In genomic region chr4:86386201-86386600, GRCh38 we compare ENCODE assay signal across 32 cellular contexts. TPM values are rescaled to one million over a fixed set of nuclear protein-coding genes. Genes with fewer than 3 reads are reported as not detected.
"Had no signal": no experiment of that assay in that cellular context is flagged by ENCODE, and none has a peak within 500 bp of the region (broad histone marks: within the 10 kb centered on the region; RNA-seq: fewer than 3 reads in every experiment).

No MANE protein-coding gene starts in this region.

- H3K36me3 Mint-ChIP-seq: activated naive CD4-positive, alpha-beta T cell treated with anti-CD3 and anti-CD28 coated beads, Interleukin-2, amount 10 ng/mL, durations not matched to agents 7 days and 5 days; activated naive CD4-positive, alpha-beta T cell treated with anti-CD3 and anti-CD28 coated beads, Interleukin-2, amount 50 U/mL, for 72 hours; activated naive CD8-positive, alpha-beta T cell treated with anti-CD3 and anti-CD28 coated beads, Interleukin-2, amount 10 ng/mL, durations not matched to agents 7 days and 5 days; brain had no signal

- H3K9me3 Mint-ChIP-seq: activated CD4-positive, alpha-beta memory T cell treated with anti-CD3 and anti-CD28 coated beads, Interleukin-2, amount 10 ng/mL, durations not matched to agents 7 days and 5 days; activated CD4-positive, alpha-beta T cell treated with anti-CD3 and anti-CD28 coated beads, Interleukin-2, amount 10 ng/mL, durations not matched to agents 7 days and 5 days; activated naive CD4-positive, alpha-beta T cell treated with anti-CD3 and anti-CD28 coated beads, Interleukin-2, amount 10 ng/mL, durations not matched to agents 7 days and 5 days; activated naive CD8-positive, alpha-beta T cell treated with anti-CD3 and anti-CD28 coated beads, Interleukin-2, amount 10 ng/mL, durations not matched to agents 7 days and 5 days; activated T-cell treated with anti-CD3 and anti-CD28 coated beads, Interleukin-2, amount 50 U/mL, for 24 hours; activated T-cell treated with anti-CD3 and anti-CD28 coated beads, Interleukin-2, amount 50 U/mL, for 72 hours; T-helper 2 cell treated with Interferon-gamma antibody and Interleukin-4, amounts not matched to agents 5 μg/mL and 100 μg/mL, for 36 hours had no signal

- H3K36me3 ChIP-seq: ascending aorta, breast epithelium, cardiac muscle cell, colonic mucosa, esophagus muscularis mucosa, gastrocnemius medialis, heart left ventricle had no signal

- H3K4me1 Mint-ChIP-seq: activated CD4-positive, alpha-beta memory T cell treated with anti-CD3 and anti-CD28 coated beads, Interleukin-2, amount 10 ng/mL, durations not matched to agents 7 days and 5 days; activated CD4-positive, alpha-beta T cell treated with anti-CD3 and anti-CD28 coated beads, Interleukin-2, amount 10 ng/mL, durations not matched to agents 7 days and 5 days; activated naive CD4-positive, alpha-beta T cell treated with anti-CD3 and anti-CD28 coated beads, Interleukin-2, amount 10 ng/mL, durations not matched to agents 7 days and 5 days; activated naive CD8-positive, alpha-beta T cell treated with anti-CD3 and anti-CD28 coated beads, Interleukin-2, amount 10 ng/mL, durations not matched to agents 7 days and 5 days had no signal

- H3K9me3 ChIP-seq: ascending aorta, breast epithelium, colonic mucosa, esophagus muscularis mucosa, gastrocnemius medialis, heart left ventricle had no signal

- H3K4me3 Mint-ChIP-seq: activated CD4-positive, alpha-beta memory T cell treated with anti-CD3 and anti-CD28 coated beads, Interleukin-2, amount 10 ng/mL, durations not matched to agents 7 days and 5 days; activated CD4-positive, alpha-beta T cell treated with anti-CD3 and anti-CD28 coated beads, Interleukin-2, amount 10 ng/mL, durations not matched to agents 7 days and 5 days; activated naive CD4-positive, alpha-beta T cell treated with anti-CD3 and anti-CD28 coated beads, Interleukin-2, amount 10 ng/mL, durations not matched to agents 7 days and 5 days; activated naive CD8-positive, alpha-beta T cell treated with anti-CD3 and anti-CD28 coated beads, Interleukin-2, amount 10 ng/mL, durations not matched to agents 7 days and 5 days; activated T-cell treated with anti-CD3 and anti-CD28 coated beads, Interleukin-2, amount 50 U/mL, for 24 hours; activated T-cell treated with anti-CD3 and anti-CD28 coated beads, Interleukin-2, amount 50 U/mL, for 72 hours; brain; T-helper 17 cell; T-helper 2 cell treated with Interferon-gamma antibody and Interleukin-4, amounts not matched to agents 5 μg/mL and 100 μg/mL, for 36 hours had no signal

- DNase-seq: activated CD4-positive, alpha-beta memory T cell treated with anti-CD3 and anti-CD28 coated beads, Interleukin-2, amount 10 ng/mL, durations not matched to agents 7 days and 5 days; activated CD4-positive, alpha-beta T cell treated with anti-CD3 and anti-CD28 coated beads for 1 hour; activated CD4-positive, alpha-beta T cell treated with anti-CD3 and anti-CD28 coated beads for 4 hours; activated CD4-positive, alpha-beta T cell treated with anti-CD3 and anti-CD28 coated beads, Interleukin-2, amount 10 ng/mL, durations not matched to agents 7 days and 5 days; activated CD4-positive, alpha-beta T cell treated with anti-CD3 and anti-CD28 coated beads, Interleukin-2, amount 50 U/mL, for 4 hours; activated CD8-positive, alpha-beta memory T cell treated with anti-CD3 and anti-CD28 coated beads, Interleukin-2, amount 50 U/mL, for 48 hours; activated gamma-delta T cell; activated naive CD4-positive, alpha-beta T cell; activated naive CD4-positive, alpha-beta T cell treated with anti-CD3 and anti-CD28 coated beads, Interleukin-2, amount 10 ng/mL, durations not matched to agents 7 days and 5 days; activated naive CD8-positive, alpha-beta T cell treated with anti-CD3 and anti-CD28 coated beads, Interleukin-2, amount 10 ng/mL, durations not matched to agents 7 days and 5 days; activated T-cell treated with anti-CD3 and anti-CD28 coated beads for 4 hours; activated T-cell treated with anti-CD3 and anti-CD28 coated beads, Interleukin-2, amount 50 U/mL, for 24 hours; activated T-cell treated with anti-CD3 and anti-CD28 coated beads, Interleukin-2, amount 50 U/mL, for 72 hours; central memory CD4-positive, alpha-beta T cell; cerebellar nuclear complex; colonic mucosa; effector memory CD4-positive, alpha-beta T cell; erythroblast; foreskin keratinocyte; gastrocnemius medialis; glutamatergic neuron; heart left ventricle; T-helper 1 cell; T-helper 17 cell; T1000 had no signal

- H3K27me3 Mint-ChIP-seq: activated CD4-positive, alpha-beta memory T cell treated with anti-CD3 and anti-CD28 coated beads, Interleukin-2, amount 10 ng/mL, durations not matched to agents 7 days and 5 days; activated naive CD4-positive, alpha-beta T cell treated with anti-CD3 and anti-CD28 coated beads, Interleukin-2, amount 10 ng/mL, durations not matched to agents 7 days and 5 days; brain had no signal

- H3K27ac ChIP-seq: ascending aorta, breast epithelium, cardiac muscle cell, colonic mucosa, esophagus muscularis mucosa, foreskin keratinocyte, gastrocnemius medialis, heart left ventricle had no signal

- H3K4me1 ChIP-seq: ascending aorta, breast epithelium, colonic mucosa, foreskin keratinocyte, gastrocnemius medialis, heart left ventricle had no signal

- ATAC-seq: activated naive CD4-positive, alpha-beta T cell treated with anti-CD3 and anti-CD28 coated beads, Interleukin-2, amount 50 U/mL, for 72 hours; activated T-cell treated with anti-CD3 and anti-CD28 coated beads, Interleukin-2, amount 50 U/mL, for 72 hours; foreskin keratinocyte; gastrocnemius medialis; heart left ventricle; T-helper 17 cell had no signal

- H3K27me3 ChIP-seq: ascending aorta, breast epithelium, cardiac muscle cell, colonic mucosa, esophagus muscularis mucosa, foreskin keratinocyte, gastrocnemius medialis, heart left ventricle had no signal

- H3K4me3 ChIP-seq: ascending aorta, breast epithelium, cardiac muscle cell, colonic mucosa, esophagus muscularis mucosa, gastrocnemius medialis, heart left ventricle had no signal

- H3K27ac Mint-ChIP-seq: activated CD4-positive, alpha-beta memory T cell treated with anti-CD3 and anti-CD28 coated beads, Interleukin-2, amount 10 ng/mL, durations not matched to agents 7 days and 5 days; activated CD4-positive, alpha-beta T cell treated with anti-CD3 and anti-CD28 coated beads, Interleukin-2, amount 10 ng/mL, durations not matched to agents 7 days and 5 days; activated naive CD4-positive, alpha-beta T cell treated with anti-CD3 and anti-CD28 coated beads, Interleukin-2, amount 10 ng/mL, durations not matched to agents 7 days and 5 days; activated naive CD4-positive, alpha-beta T cell treated with anti-CD3 and anti-CD28 coated beads, Interleukin-2, amount 50 U/mL, for 72 hours; activated naive CD8-positive, alpha-beta T cell treated with anti-CD3 and anti-CD28 coated beads, Interleukin-2, amount 10 ng/mL, durations not matched to agents 7 days and 5 days; activated T-cell treated with anti-CD3 and anti-CD28 coated beads, Interleukin-2, amount 50 U/mL, for 24 hours; activated T-cell treated with anti-CD3 and anti-CD28 coated beads, Interleukin-2, amount 50 U/mL, for 72 hours; T-helper 17 cell; T-helper 2 cell treated with Interferon-gamma antibody and Interleukin-4, amounts not matched to agents 5 μg/mL and 100 μg/mL, for 36 hours had no signal

RNA-seq across cellular contexts. Expression of gene MAPK10, which starts 26.3 kb away (rescaled TPM):
- total RNA-seq: activated CD4-positive, alpha-beta T cell treated with anti-CD3 and anti-CD28 coated beads, Interleukin-2, amount 10 ng/mL, durations not matched to agents 7 days and 5 days; activated naive CD4-positive, alpha-beta T cell treated with anti-CD3 and anti-CD28 coated beads, Interleukin-2, amount 50 U/mL, for 72 hours; activated naive CD8-positive, alpha-beta T cell treated with anti-CD3 and anti-CD28 coated beads, Interleukin-2, amount 10 ng/mL, durations not matched to agents 7 days and 5 days had no signal
